In the genomic region with DNA sequence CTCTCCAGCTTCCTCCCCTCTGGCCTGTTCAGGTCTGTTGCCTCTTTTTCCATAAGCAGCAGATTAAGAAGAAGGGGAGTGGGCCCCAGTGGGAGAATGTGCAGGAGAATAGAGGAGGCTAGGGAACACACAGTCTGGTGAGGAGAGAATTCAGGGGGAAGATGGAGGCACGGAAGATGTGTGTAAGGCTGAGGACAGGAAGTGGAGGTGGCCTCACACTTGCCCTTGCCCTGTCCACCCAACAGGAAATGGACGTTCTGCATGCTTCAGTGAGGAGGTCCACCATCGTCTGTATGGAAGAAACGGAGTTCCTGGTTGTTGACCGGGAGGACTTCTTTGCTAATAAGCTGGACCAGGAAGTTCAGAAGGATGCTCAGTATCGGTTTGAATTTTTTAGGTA, we compare ENCODE assay signal across 28 cellular contexts.
"Had no signal": no experiment of that assay in that cellular context is flagged by ENCODE, and none has a peak within 500 bp of the region (broad histone marks: within the 10 kb centered on the region; RNA-seq: fewer than 3 reads in every experiment).

No MANE protein-coding gene starts in this region.

- H3K36me3 ChIP-seq: brain microvascular endothelial cell, gastroesophageal sphincter, left lung, lower lobe of right lung, vagina had no signal

- H3K4me3 Mint-ChIP-seq: activated B cell treated with CpG ODN at 0.5 μM for 24 hours; activated CD8-positive, alpha-beta T cell treated with anti-CD3 and anti-CD28 coated beads for 36 hours; activated naive CD4-positive, alpha-beta T cell treated with anti-CD3 and anti-CD28 coated beads for 36 hours; effector memory CD8-positive, alpha-beta T cell; naive thymus-derived CD8-positive, alpha-beta T cell; stimulated activated naive CD8-positive, alpha-beta T cell treated with anti-CD3 and anti-CD28 coated beads, Interleukin-15, Interleukin-2, amounts not matched to agents 100 ng/mL and 50 ng/mL, for 24 hours; T-helper 2 cell treated with Interferon-gamma antibody and Interleukin-4, amounts not matched to agents 5 μg/mL and 100 μg/mL, for 36 hours; type B pancreatic cell had no signal

- H3K4me1 ChIP-seq: gastroesophageal sphincter, left lung, lower lobe of right lung, vagina had no signal

- H3K4me3 ChIP-seq: coronary artery, gastroesophageal sphincter, left lung, lower lobe of right lung, skin epidermis, vagina had no signal

- ATAC-seq: activated CD8-positive, alpha-beta T cell treated with anti-CD3 and anti-CD28 coated beads for 36 hours; effector memory CD8-positive, alpha-beta T cell; gastroesophageal sphincter; left lung; lower lobe of right lung; naive thymus-derived CD8-positive, alpha-beta T cell; sciatic nerve had no signal

- FAIRE-seq: astrocyte, endothelial cell of umbilical vein had no signal

- H3K27me3 ChIP-seq: brain microvascular endothelial cell, gastroesophageal sphincter, left lung, vagina had no signal

- DNase-seq: activated B cell treated with CpG ODN at 0.5 μM for 24 hours; activated CD4-positive, alpha-beta T cell treated with anti-CD3 and anti-CD28 coated beads, Interleukin-2, amount 50 U/mL, for 1 hour; activated CD8-positive, alpha-beta T cell treated with anti-CD3 and anti-CD28 coated beads for 36 hours; activated effector memory CD4-positive, alpha-beta T cell treated with Interleukin-2 at 50 U/mL for 16 hours; activated naive CD4-positive, alpha-beta T cell treated with anti-CD3 and anti-CD28 coated beads for 36 hours; activated T-cell treated with anti-CD3 and anti-CD28 coated beads, Interleukin-2, amount 50 U/mL, for 48 hours; amniotic stem cell; brain microvascular endothelial cell; effector memory CD8-positive, alpha-beta T cell; hippocampal formation; left lung; lower lobe of right lung; mesenchymal stem cell; naive thymus-derived CD8-positive, alpha-beta T cell; stimulated activated CD4-positive, alpha-beta T cell treated with anti-CD3 and anti-CD28 coated beads, Interleukin-12 subunit alpha, Interleukin-12 subunit beta, amount 100 ng/mL, for 4 hours; stimulated activated CD4-positive, alpha-beta T cell treated with anti-CD3 and anti-CD28 coated beads, Interleukin-4, amount 100 ng/mL, for 1 hour; substantia nigra; T-helper 1 cell had no signal

- H3K27me3 Mint-ChIP-seq: activated CD8-positive, alpha-beta T cell treated with anti-CD3 and anti-CD28 coated beads for 36 hours; stimulated activated naive CD8-positive, alpha-beta T cell treated with anti-CD3 and anti-CD28 coated beads, Interleukin-15, Interleukin-2, amounts not matched to agents 100 ng/mL and 50 ng/mL, for 24 hours had no signal

- H3K27ac Mint-ChIP-seq: activated B cell treated with CpG ODN at 0.5 μM for 24 hours; activated CD8-positive, alpha-beta T cell treated with anti-CD3 and anti-CD28 coated beads for 36 hours; activated naive CD4-positive, alpha-beta T cell treated with anti-CD3 and anti-CD28 coated beads for 36 hours; effector memory CD8-positive, alpha-beta T cell; stimulated activated naive CD8-positive, alpha-beta T cell treated with anti-CD3 and anti-CD28 coated beads, Interleukin-15, Interleukin-2, amounts not matched to agents 100 ng/mL and 50 ng/mL, for 24 hours; T-helper 2 cell treated with Interferon-gamma antibody and Interleukin-4, amounts not matched to agents 5 μg/mL and 100 μg/mL, for 36 hours; type B pancreatic cell had no signal

- H3K9me3 ChIP-seq: gastroesophageal sphincter, left lung, lower lobe of right lung, vagina had no signal

- H3K36me3 Mint-ChIP-seq: naive thymus-derived CD8-positive, alpha-beta T cell; type B pancreatic cell had no signal

- H3K27ac ChIP-seq: brain microvascular endothelial cell, coronary artery, gastroesophageal sphincter, left lung, lower lobe of right lung, skin epidermis, vagina had no signal

- H3K4me1 Mint-ChIP-seq: activated B cell treated with CpG ODN at 0.5 μM for 24 hours had no signal

- H3K9me3 Mint-ChIP-seq: activated B cell treated with CpG ODN at 0.5 μM for 24 hours; activated CD8-positive, alpha-beta T cell treated with anti-CD3 and anti-CD28 coated beads for 36 hours; activated naive CD4-positive, alpha-beta T cell treated with anti-CD3 and anti-CD28 coated beads for 36 hours; effector memory CD8-positive, alpha-beta T cell; naive thymus-derived CD8-positive, alpha-beta T cell; stimulated activated naive CD8-positive, alpha-beta T cell treated with anti-CD3 and anti-CD28 coated beads, Interleukin-15, Interleukin-2, amounts not matched to agents 100 ng/mL and 50 ng/mL, for 24 hours; T-helper 2 cell treated with Interferon-gamma antibody and Interleukin-4, amounts not matched to agents 5 μg/mL and 100 μg/mL, for 36 hours; type B pancreatic cell had no signal
